17 cellular contexts compared by ENCODE assay signal in the genomic region with DNA sequence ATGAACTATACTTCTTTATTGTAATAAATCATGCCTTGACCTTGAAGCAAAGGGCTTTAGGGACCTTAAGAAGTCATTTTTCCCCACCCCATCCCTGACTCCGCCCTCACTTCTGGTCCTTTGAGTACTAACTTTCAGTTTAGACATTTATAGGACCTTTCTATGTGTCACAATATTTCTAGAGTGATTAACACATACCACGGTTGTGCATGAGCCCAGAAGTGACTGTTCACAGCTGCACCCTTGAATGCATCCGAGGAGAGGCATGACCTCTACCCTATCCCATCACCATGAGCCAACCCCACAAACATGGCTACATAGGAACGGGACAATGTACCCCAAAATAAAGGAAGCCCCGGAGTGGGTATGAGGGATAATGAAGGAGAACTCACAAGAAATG.
DNase-seq lines count a peak whose midpoint lies in the region; ATAC-seq and TF ChIP-seq lines count a peak whose summit lies in the region.
"Had no signal": no experiment of that assay in that cellular context is flagged by ENCODE, and none has a peak within 500 bp of the region (broad histone marks: within the 10 kb centered on the region; RNA-seq: fewer than 3 reads in every experiment).

No MANE protein-coding gene starts in this region.

- H3K4me1 ChIP-seq in BLaER1 treated with 17β-estradiol and CSF1 and Interleukin-3, amounts not matched to agents 10 nM and 100 nM = peaks cover 80 to 100% (median 99%) of the 10 kb centered on the region in 10 experiments
- peaks cover 28% of the 10 kb centered on the region for H3K4me1 ChIP-seq in MM.1S (ENCODE audit: low read length)
- no peaks in the 10 kb centered on the region for H3K4me1 ChIP-seq in naive thymus-derived CD4-positive, alpha-beta T cell (ENCODE audit: control insufficient read depth in 2 of 2, insufficient read depth in 2 of 2, low read length in 2 of 2)

- H3K4me2 ChIP-seq in BLaER1 treated with 17β-estradiol and CSF1 and Interleukin-3, amounts not matched to agents 10 nM and 100 nM = peak overlapping the region; percentile 26 to 88 (median 84); a peak in 20 of 22 replicates
- peak overlapping the region; percentile 54 for H3K4me2 ChIP-seq in MM.1S (ENCODE audit: low read depth, low read length)

- H3K4me1 Mint-ChIP-seq in activated T-helper 17 cell treated with anti-CD3 and anti-CD28 coated beads, Interleukin-2, amount 50 U/mL, for 72 hours = no peaks in the 10 kb centered on the region
- H3K4me1 Mint-ChIP-seq in naive thymus-derived CD4-positive, alpha-beta T cell = peaks cover 0 to 23% (median 3%) of the 10 kb centered on the region in 7 donors
- peaks cover 9 to 26% of the 10 kb centered on the region in 2 donors for H3K4me1 Mint-ChIP-seq in natural killer cell treated with Interleukin-12 subunit alpha and Interleukin-12 subunit beta and Interleukin-15 and Interleukin-18, amount 100 ng/mL, for 72 hours (ENCODE audit: low read depth in 2 of 2)

- H3K4me3 Mint-ChIP-seq in activated T-helper 17 cell treated with anti-CD3 and anti-CD28 coated beads, Interleukin-2, amount 50 U/mL, for 72 hours = no peak overlapping the region
- H3K4me3 Mint-ChIP-seq in naive thymus-derived CD4-positive, alpha-beta T cell = no peak overlapping the region
- H3K4me3 Mint-ChIP-seq in natural killer cell treated with Interleukin-12 subunit alpha and Interleukin-12 subunit beta and Interleukin-15 and Interleukin-18, amount 100 ng/mL, for 72 hours = no peak overlapping the region
- H3K4me3 Mint-ChIP-seq: activated CD8-positive, alpha-beta memory T cell treated with anti-CD3 and anti-CD28 coated beads, Interleukin-2, amount 10 ng/mL, durations not matched to agents 7 days and 5 days; mesothelial cell of epicardium; T-helper 1 cell treated with Interleukin-12 subunit alpha and Interleukin-12 subunit beta and Interleukin-4 antibody, amounts not matched to agents 30 μg/mL and 1 μg/mL, for 36 hours had no signal

- H3K9me3 Mint-ChIP-seq in activated T-helper 17 cell treated with anti-CD3 and anti-CD28 coated beads, Interleukin-2, amount 50 U/mL, for 72 hours = no peaks in the 10 kb centered on the region
- peaks cover 0 to 3% (median 0%) of the 10 kb centered on the region in 11 donors for H3K9me3 Mint-ChIP-seq in naive thymus-derived CD4-positive, alpha-beta T cell
- no peaks in the 10 kb centered on the region for H3K9me3 Mint-ChIP-seq in natural killer cell treated with Interleukin-12 subunit alpha and Interleukin-12 subunit beta and Interleukin-15 and Interleukin-18, amount 100 ng/mL, for 72 hours
- H3K9me3 Mint-ChIP-seq: T-helper 1 cell treated with Interleukin-12 subunit alpha and Interleukin-12 subunit beta and Interleukin-4 antibody, amounts not matched to agents 30 μg/mL and 1 μg/mL, for 36 hours had no signal

- peak overlapping the region in 9 of 11 experiments; percentile 3 to 81 (median 79); a peak in 12 of 22 replicates for H3K9ac ChIP-seq in BLaER1 treated with 17β-estradiol and CSF1 and Interleukin-3, amounts not matched to agents 10 nM and 100 nM
- no peak overlapping the region for H3K9ac ChIP-seq in MM.1S (ENCODE audit: low read length)

- ATAC-seq in activated T-helper 17 cell treated with anti-CD3 and anti-CD28 coated beads, Interleukin-2, amount 50 U/mL, for 72 hours (replicated peaks) = peak; percentile 58
- peak; percentile 50 for ATAC-seq in naive thymus-derived CD4-positive, alpha-beta T cell
- no peak for ATAC-seq in natural killer cell treated with Interleukin-12 subunit alpha and Interleukin-12 subunit beta and Interleukin-15 and Interleukin-18, amount 100 ng/mL, for 72 hours
- ATAC-seq: activated CD4-positive, CD25-positive, alpha-beta regulatory T cell treated with anti-CD3 and anti-CD28 coated beads, Interleukin-2, amount 50 U/mL, for 24 hours; activated CD8-positive, alpha-beta memory T cell treated with anti-CD3 and anti-CD28 coated beads, Interleukin-2, amount 10 ng/mL, durations not matched to agents 7 days and 5 days; heart left ventricle had no signal

- peaks cover 13% of the 10 kb centered on the region for H3F3A ChIP-seq in MM.1S (ENCODE audit: insufficient read depth, low read length)

- intact Hi-C loops in naive thymus-derived CD4-positive, alpha-beta T cell (cut with micrococcal nuclease) = no loop called here

- no peaks in the 10 kb centered on the region for H3K79me2 ChIP-seq in MM.1S (ENCODE audit: low read length)

- H3K36me3 ChIP-seq in BLaER1 treated with 17β-estradiol and CSF1 and Interleukin-3, amounts not matched to agents 10 nM and 100 nM = peaks cover 0 to 5% (median 0%) of the 10 kb centered on the region in 11 experiments; a peak in 1 of 22 replicates
- no peaks in the 10 kb centered on the region for H3K36me3 ChIP-seq in MM.1S (replicated peaks; ENCODE audit: insufficient read depth, low read length)
- H3K36me3 ChIP-seq in naive thymus-derived CD4-positive, alpha-beta T cell (ENCODE audit: control insufficient read depth in 2 of 3, insufficient read depth in 3 of 3, low read length in 3 of 3) = no peaks in the 10 kb centered on the region
- H3K36me3 ChIP-seq: heart left ventricle, ovary had no signal

- no peaks in the 10 kb centered on the region for H3K36me3 Mint-ChIP-seq in activated T-helper 17 cell treated with anti-CD3 and anti-CD28 coated beads, Interleukin-2, amount 50 U/mL, for 72 hours (ENCODE audit: low read depth)
- peaks cover 0 to 3% (median 0%) of the 10 kb centered on the region in 5 donors for H3K36me3 Mint-ChIP-seq in naive thymus-derived CD4-positive, alpha-beta T cell
- no peaks in the 10 kb centered on the region for H3K36me3 Mint-ChIP-seq in natural killer cell treated with Interleukin-12 subunit alpha and Interleukin-12 subunit beta and Interleukin-15 and Interleukin-18, amount 100 ng/mL, for 72 hours
- H3K36me3 Mint-ChIP-seq: activated CD8-positive, alpha-beta memory T cell treated with anti-CD3 and anti-CD28 coated beads, Interleukin-2, amount 10 ng/mL, durations not matched to agents 7 days and 5 days; mesothelial cell of epicardium had no signal

- peaks cover 0 to 28% (median 21%) of the 10 kb centered on the region in 11 experiments; a peak in 16 of 22 replicates for H3K9me3 ChIP-seq in BLaER1 treated with 17β-estradiol and CSF1 and Interleukin-3, amounts not matched to agents 10 nM and 100 nM (replicated peaks in 1 of 11)
- no peaks in the 10 kb centered on the region for H3K9me3 ChIP-seq in MM.1S (replicated peaks; ENCODE audit: insufficient read depth, low read length)
- H3K9me3 ChIP-seq in naive thymus-derived CD4-positive, alpha-beta T cell (ENCODE audit: control insufficient read depth in 2 of 3, low read length in 3 of 3) = no peaks in the 10 kb centered on the region
- H3K9me3 ChIP-seq: ovary had no signal

- peak overlapping the region in 10 of 11 experiments; percentile 83 to 97 (median 92); a peak in 20 of 22 replicates for H3K27ac ChIP-seq in BLaER1 treated with 17β-estradiol and CSF1 and Interleukin-3, amounts not matched to agents 10 nM and 100 nM
- peak overlapping the region; percentile 19; the same call in 1 of the 2 replicates for H3K27ac ChIP-seq in MM.1S (ENCODE audit: low read length)
- no peak overlapping the region for H3K27ac ChIP-seq in naive thymus-derived CD4-positive, alpha-beta T cell (ENCODE audit: low read depth, low read length)
- H3K27ac ChIP-seq: ovary had no signal

- no peaks in the 10 kb centered on the region for H3K27me3 ChIP-seq in BLaER1 treated with 17β-estradiol and CSF1 and Interleukin-3, amounts not matched to agents 10 nM and 100 nM
- no peaks in the 10 kb centered on the region for H3K27me3 ChIP-seq in MM.1S (replicated peaks; ENCODE audit: insufficient read depth, low read length)
- H3K27me3 ChIP-seq in naive thymus-derived CD4-positive, alpha-beta T cell (ENCODE audit: control insufficient read depth in 2 of 2, insufficient read depth in 2 of 2, low read length in 2 of 2) = peaks cover 0 to 4% of the 10 kb centered on the region in 2 donors
- H3K27me3 ChIP-seq: ovary had no signal

- H3K9me2 ChIP-seq in MM.1S (replicated peaks; ENCODE audit: insufficient read depth, low read length) = no peaks in the 10 kb centered on the region

- no peak overlapping the region for H3K27ac Mint-ChIP-seq in activated T-helper 17 cell treated with anti-CD3 and anti-CD28 coated beads, Interleukin-2, amount 50 U/mL, for 72 hours
- H3K27ac Mint-ChIP-seq in naive thymus-derived CD4-positive, alpha-beta T cell = no peak overlapping the region
- H3K27ac Mint-ChIP-seq in natural killer cell treated with Interleukin-12 subunit alpha and Interleukin-12 subunit beta and Interleukin-15 and Interleukin-18, amount 100 ng/mL, for 72 hours = no peak overlapping the region
- H3K27ac Mint-ChIP-seq: activated CD8-positive, alpha-beta memory T cell treated with anti-CD3 and anti-CD28 coated beads, Interleukin-2, amount 10 ng/mL, durations not matched to agents 7 days and 5 days; mesothelial cell of epicardium; T-helper 1 cell treated with Interleukin-12 subunit alpha and Interleukin-12 subunit beta and Interleukin-4 antibody, amounts not matched to agents 30 μg/mL and 1 μg/mL, for 36 hours had no signal

- DNase-seq in MM.1S (peak; percentile 40), NAMALWA (ENCODE audit: low spot score) (no peak), KBM-7 (no peak), NCI-H2196 (lab: John Stamatoyannopoulos, UW; ENCODE audit: unreplicated experiment) (no peak)
- no peak for DNase-seq in naive thymus-derived CD4-positive, alpha-beta T cell
- DNase-seq in natural killer cell treated with Interleukin-12 subunit alpha and Interleukin-12 subunit beta and Interleukin-15 and Interleukin-18, amount 100 ng/mL, for 72 hours (ENCODE audit: low spot score) = no peak
- DNase-seq: activated CD8-positive, alpha-beta memory T cell treated with anti-CD3 and anti-CD28 coated beads, Interleukin-2, amount 10 ng/mL, durations not matched to agents 7 days and 5 days; activated gamma-delta T cell treated with Interleukin-2 at 50 U/mL for 16 hours; heart left ventricle; NCI-H1930; ovary; RPMI8226 had no signal

- no peaks in the 10 kb centered on the region for H4K20me1 ChIP-seq in BLaER1 treated with 17β-estradiol and CSF1 and Interleukin-3, amounts not matched to agents 10 nM and 100 nM
- H4K20me1 ChIP-seq in MM.1S (ENCODE audit: insufficient read depth, low read length) = no peaks in the 10 kb centered on the region

- peak overlapping the region; percentile 64 for H2AFZ ChIP-seq in MM.1S (ENCODE audit: low read length)

- CTCF ChIA-PET in naive thymus-derived CD4-positive, alpha-beta T cell (lab: Charles Lee) = no interaction called here

- POLR2A ChIA-PET in naive thymus-derived CD4-positive, alpha-beta T cell (lab: Charles Lee) = no interaction called here

- H3K4me3 ChIP-seq in BLaER1 treated with 17β-estradiol and CSF1 and Interleukin-3, amounts not matched to agents 10 nM and 100 nM = no peak overlapping the region
- no peak overlapping the region for H3K4me3 ChIP-seq in MM.1S (ENCODE audit: low read length)
- H3K4me3 ChIP-seq in naive thymus-derived CD4-positive, alpha-beta T cell (ENCODE audit: low read length) = no peak overlapping the region
- H3K4me3 ChIP-seq: heart left ventricle, ovary had no signal

- in situ Hi-C loops in KBM-7 (cut with MboI; ENCODE audit: low pct_unique_long_range_greater_than_20kb, low sequenced_read_pairs) = no loop called here

- peaks cover 18% of the 10 kb centered on the region for H3K27me3 Mint-ChIP-seq in activated T-helper 17 cell treated with anti-CD3 and anti-CD28 coated beads, Interleukin-2, amount 50 U/mL, for 72 hours
- peaks cover 5 to 30% (median 23%) of the 10 kb centered on the region in 5 donors for H3K27me3 Mint-ChIP-seq in naive thymus-derived CD4-positive, alpha-beta T cell
- peaks cover 14 to 19% of the 10 kb centered on the region in 2 donors for H3K27me3 Mint-ChIP-seq in natural killer cell treated with Interleukin-12 subunit alpha and Interleukin-12 subunit beta and Interleukin-15 and Interleukin-18, amount 100 ng/mL, for 72 hours

- no peak for TF ChIP-seq CTCF in MM.1S (IDR thresholded peaks at IDR 0.05; ENCODE audit: low read length)

Comparison
In these comparisons a context has a peak if more than half of its experiments do, and no peak if none do; other contexts are left out.
1. ATAC-seq: peak in activated T-helper 17 cell treated with anti-CD3 and anti-CD28 coated beads, Interleukin-2, amount 50 U/mL, for 72 hours (single experiment) and naive thymus-derived CD4-positive, alpha-beta T cell (single experiment); none in natural killer cell treated with Interleukin-12 subunit alpha and Interleukin-12 subunit beta and Interleukin-15 and Interleukin-18, amount 100 ng/mL, for 72 hours (0 of 2).